30 cellular contexts compared by ENCODE assay signal in genomic region chr4:8614365-8615193, GRCh38. TPM values are rescaled to one million over a fixed set of nuclear protein-coding genes. Genes with fewer than 3 reads are reported as not detected.
"Had no signal": no experiment of that assay in that cellular context is flagged by ENCODE, and none has a peak within 500 bp of the region (broad histone marks: within the 10 kb centered on the region; RNA-seq: fewer than 3 reads in every experiment).

No MANE protein-coding gene starts in this region.

- H3K4me1 ChIP-seq: adrenal gland, ascending aorta, gastroesophageal sphincter, neural progenitor cell, suprapubic skin had no signal

- H3K9me3 Mint-ChIP-seq: activated naive CD4-positive, alpha-beta T cell treated with anti-CD3 and anti-CD28 coated beads for 36 hours; activated naive CD8-positive, alpha-beta T cell treated with anti-CD3 and anti-CD28 coated beads for 36 hours; activated T-helper 1 cell treated with anti-CD3 and anti-CD28 coated beads, Interleukin-12 subunit alpha, Interleukin-12 subunit beta, Interleukin-2, Interleukin-4 antibody, amounts not matched to agents 30 ng/mL and 10 ng/mL and 1 ng/mL, durations not matched to agents 14 hours and 24 hours and 36 hours; mesothelial cell of epicardium; naive thymus-derived CD4-positive, alpha-beta T cell; neural progenitor cell; stimulated activated naive B cell treated with anti-CD40 and anti-IgM and Interleukin-4, amounts not matched to agents 10 μg/mL and 1 μg/mL and 100 μg/mL, for 72 hours had no signal

- H3K4me3 ChIP-seq: adrenal gland, ascending aorta, cardiac muscle cell, gastroesophageal sphincter, neural progenitor cell, smooth muscle cell, suprapubic skin, tibial artery had no signal

- H3K27me3 ChIP-seq: adrenal gland, ascending aorta, cardiac muscle cell, neural progenitor cell had no signal

- H3K4me2 ChIP-seq: neural progenitor cell, smooth muscle cell had no signal

- H3K27ac Mint-ChIP-seq: activated CD4-positive, alpha-beta T cell treated with anti-CD3 and anti-CD28 coated beads for 36 hours; activated naive CD4-positive, alpha-beta T cell treated with anti-CD3 and anti-CD28 coated beads for 36 hours; activated naive CD8-positive, alpha-beta T cell treated with anti-CD3 and anti-CD28 coated beads for 36 hours; activated T-helper 1 cell treated with anti-CD3 and anti-CD28 coated beads, Interleukin-12 subunit alpha, Interleukin-12 subunit beta, Interleukin-2, Interleukin-4 antibody, amounts not matched to agents 30 ng/mL and 10 ng/mL and 1 ng/mL, durations not matched to agents 14 hours and 24 hours and 36 hours; mesothelial cell of epicardium; naive thymus-derived CD4-positive, alpha-beta T cell; progenitor cell of endocrine pancreas; stimulated activated naive B cell treated with anti-CD40 and anti-IgM and Interleukin-4, amounts not matched to agents 10 μg/mL and 1 μg/mL and 100 μg/mL, for 72 hours had no signal

- H3K36me3 Mint-ChIP-seq: activated naive CD8-positive, alpha-beta T cell treated with anti-CD3 and anti-CD28 coated beads for 36 hours; brain; naive thymus-derived CD4-positive, alpha-beta T cell; neural progenitor cell; stimulated activated naive B cell treated with anti-CD40 and anti-IgM and Interleukin-4, amounts not matched to agents 10 μg/mL and 1 μg/mL and 100 μg/mL, for 72 hours had no signal

- ATAC-seq: activated CD4-positive, alpha-beta T cell treated with anti-CD3 and anti-CD28 coated beads for 36 hours; gastroesophageal sphincter; naive thymus-derived CD4-positive, alpha-beta T cell; stimulated activated naive B cell treated with anti-CD40 and anti-IgM and Interleukin-4, amounts not matched to agents 10 μg/mL and 1 μg/mL and 100 μg/mL, for 72 hours had no signal

- H3K36me3 ChIP-seq: adrenal gland, ascending aorta, cardiac muscle cell, gastroesophageal sphincter, neural progenitor cell, suprapubic skin, tibial artery had no signal

- H3K27ac ChIP-seq: adrenal gland, ascending aorta, cardiac muscle cell, gastroesophageal sphincter, neural progenitor cell, suprapubic skin, tibial artery had no signal

- H2AFZ ChIP-seq: neural progenitor cell had no signal

- H3K4me3 Mint-ChIP-seq: activated CD4-positive, alpha-beta T cell treated with anti-CD3 and anti-CD28 coated beads for 36 hours; activated naive CD4-positive, alpha-beta T cell treated with anti-CD3 and anti-CD28 coated beads for 36 hours; activated naive CD8-positive, alpha-beta T cell treated with anti-CD3 and anti-CD28 coated beads for 36 hours; activated T-helper 1 cell treated with anti-CD3 and anti-CD28 coated beads, Interleukin-12 subunit alpha, Interleukin-12 subunit beta, Interleukin-2, Interleukin-4 antibody, amounts not matched to agents 30 ng/mL and 10 ng/mL and 1 ng/mL, durations not matched to agents 14 hours and 24 hours and 36 hours; brain; mesothelial cell of epicardium; naive thymus-derived CD4-positive, alpha-beta T cell; neural progenitor cell; stimulated activated naive B cell treated with anti-CD40 and anti-IgM and Interleukin-4, amounts not matched to agents 10 μg/mL and 1 μg/mL and 100 μg/mL, for 72 hours had no signal

- H3K4me1 Mint-ChIP-seq: activated CD4-positive, alpha-beta T cell treated with anti-CD3 and anti-CD28 coated beads for 36 hours; activated naive CD8-positive, alpha-beta T cell treated with anti-CD3 and anti-CD28 coated beads for 36 hours; brain; naive thymus-derived CD4-positive, alpha-beta T cell; neural progenitor cell; stimulated activated naive B cell treated with anti-CD40 and anti-IgM and Interleukin-4, amounts not matched to agents 10 μg/mL and 1 μg/mL and 100 μg/mL, for 72 hours had no signal

- H3K9me3 ChIP-seq: adrenal gland, ascending aorta, gastroesophageal sphincter, suprapubic skin, tibial artery had no signal

- DNase-seq: activated CD4-positive, alpha-beta T cell treated with anti-CD3 and anti-CD28 coated beads for 36 hours; activated CD4-positive, CD25-positive, alpha-beta regulatory T cell; activated CD8-positive, alpha-beta memory T cell treated with anti-CD3 and anti-CD28 coated beads for 24 hours; activated effector memory CD4-positive, alpha-beta T cell treated with anti-CD3 and anti-CD28 coated beads, Interleukin-2, amount 50 U/mL, for 16 hours; activated naive CD4-positive, alpha-beta T cell treated with anti-CD3 and anti-CD28 coated beads for 36 hours; activated naive CD8-positive, alpha-beta T cell treated with anti-CD3 and anti-CD28 coated beads for 36 hours; adrenal gland; cortex of kidney; head of caudate nucleus; hypothalamus; kidney glomerular epithelial cell; mammary epithelial cell; stimulated activated CD4-positive, alpha-beta T cell treated with anti-CD3 and anti-CD28 coated beads, Interleukin-1b, Interleukin-23, amount 100 ng/mL, for 48 hours; stimulated activated naive B cell treated with anti-CD40 and anti-IgM and Interleukin-4, amounts not matched to agents 10 μg/mL and 1 μg/mL and 100 μg/mL, for 72 hours had no signal

- H3K27me3 Mint-ChIP-seq: activated CD4-positive, alpha-beta T cell treated with anti-CD3 and anti-CD28 coated beads for 36 hours had no signal

RNA-seq across cellular contexts. Expression of gene CPZ, which starts 22.0 kb away (rescaled TPM):
- total RNA-seq: activated CD4-positive, alpha-beta T cell treated with anti-CD3 and anti-CD28 coated beads for 36 hours; activated naive CD4-positive, alpha-beta T cell treated with anti-CD3 and anti-CD28 coated beads for 36 hours; activated naive CD8-positive, alpha-beta T cell treated with anti-CD3 and anti-CD28 coated beads for 36 hours; activated T-helper 1 cell treated with anti-CD3 and anti-CD28 coated beads, Interleukin-12 subunit alpha, Interleukin-12 subunit beta, Interleukin-2, Interleukin-4 antibody, amounts not matched to agents 30 ng/mL and 10 ng/mL and 1 ng/mL, durations not matched to agents 14 hours and 24 hours and 36 hours; endothelial cell of umbilical vein; mammary epithelial cell; naive thymus-derived CD4-positive, alpha-beta T cell; T-helper 1 cell treated with Interleukin-12 subunit alpha and Interleukin-12 subunit beta and Interleukin-4 antibody, amounts not matched to agents 30 ng/mL and 1 ng/mL, for 36 hours had no signal
- polyA plus RNA-seq: endothelial cell of umbilical vein; mammary epithelial cell; naive thymus-derived CD4-positive, alpha-beta T cell had no signal

RNA-seq across cellular contexts. Expression of gene GPR78, which starts 34.4 kb away (rescaled TPM):
- total RNA-seq: activated CD4-positive, alpha-beta T cell treated with anti-CD3 and anti-CD28 coated beads for 36 hours; activated naive CD4-positive, alpha-beta T cell treated with anti-CD3 and anti-CD28 coated beads for 36 hours; activated naive CD8-positive, alpha-beta T cell treated with anti-CD3 and anti-CD28 coated beads for 36 hours; activated T-helper 1 cell treated with anti-CD3 and anti-CD28 coated beads, Interleukin-12 subunit alpha, Interleukin-12 subunit beta, Interleukin-2, Interleukin-4 antibody, amounts not matched to agents 30 ng/mL and 10 ng/mL and 1 ng/mL, durations not matched to agents 14 hours and 24 hours and 36 hours; ascending aorta; endothelial cell of umbilical vein; gastroesophageal sphincter; liver; mammary epithelial cell; naive thymus-derived CD4-positive, alpha-beta T cell; renal cortical epithelial cell; smooth muscle cell; suprapubic skin; T-helper 1 cell treated with Interleukin-12 subunit alpha and Interleukin-12 subunit beta and Interleukin-4 antibody, amounts not matched to agents 30 ng/mL and 1 ng/mL, for 36 hours had no signal
- polyA plus RNA-seq: endothelial cell of umbilical vein; liver; mammary epithelial cell; naive thymus-derived CD4-positive, alpha-beta T cell had no signal
